Comparison of ENCODE assay signal across 8 cellular contexts in the genomic region with DNA sequence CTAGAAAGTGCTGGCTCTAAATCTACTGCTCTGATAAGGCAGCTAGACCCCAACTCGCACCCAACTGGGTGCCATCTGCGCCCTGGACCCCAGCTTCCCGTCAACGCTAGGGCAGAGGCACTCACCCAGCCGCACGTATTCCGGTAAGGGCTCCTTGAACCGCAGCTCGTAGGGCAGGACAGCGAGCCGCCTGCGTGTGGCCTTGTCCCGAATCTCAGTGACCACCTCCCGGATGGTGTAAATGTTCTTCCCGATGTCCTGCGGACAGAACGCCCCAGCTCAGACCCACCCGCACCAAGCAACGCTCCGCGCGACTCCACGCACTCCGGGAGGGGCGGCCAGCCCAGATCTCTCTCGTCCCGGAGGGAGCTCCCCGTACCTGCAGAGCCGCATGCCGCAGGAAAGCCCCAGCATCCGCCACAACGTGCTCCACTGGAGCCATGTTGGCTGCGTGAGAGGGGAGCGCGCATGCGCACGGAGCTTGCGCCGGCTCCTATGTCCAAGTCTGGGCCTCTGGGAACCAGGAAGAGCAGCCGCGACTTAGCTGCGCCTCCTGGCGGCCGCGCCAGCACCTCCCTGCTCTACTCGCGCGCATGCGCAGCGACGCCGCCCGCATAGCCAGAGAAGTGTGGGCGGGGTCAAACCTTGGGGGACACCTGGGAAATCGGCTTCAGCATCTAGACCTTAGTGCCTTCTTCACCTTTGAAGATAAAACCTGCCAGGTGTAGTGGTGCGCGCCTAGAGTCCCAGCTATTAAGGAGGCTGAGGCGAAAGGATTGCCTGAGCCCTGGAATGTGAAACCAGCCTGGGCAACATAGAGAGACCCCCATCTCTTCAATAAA. TPM values are rescaled to one million over a fixed set of nuclear protein-coding genes. Genes with fewer than 3 reads are reported as not detected.
A peak's percentile ranks its signal among the peaks of the same experiment; 100 is the strongest.
DNase-seq lines count a peak whose midpoint lies in the region; ATAC-seq and TF ChIP-seq lines count a peak whose summit lies in the region.

A gene (minus strand): TSS at position 458 of the 842 bp plus-strand sequence. CDS start 16 bp downstream, at position 442.

- H4K20me1 ChIP-seq in IMR-90 (ENCODE audit: insufficient read depth, low read length) (no peaks in the 10 kb centered on the region), OCI-LY7 (ENCODE audit: insufficient read depth, low read length) (peaks cover 7% of the 10 kb centered on the region; the same call in 1 of the 2 replicates)

- peak within 1 kb of the TSS; percentile 83 for H3K9ac ChIP-seq in IMR-90 (ENCODE audit: low read depth, low read length)

- peak within 1 kb of the TSS; percentile 94 for H3K23ac ChIP-seq in IMR-90 (ENCODE audit: low read depth, low read length)

- peak within 1 kb of the TSS; percentile 84 for H4K91ac ChIP-seq in IMR-90 (ENCODE audit: insufficient read depth, low read depth, low read length)

- TF ChIP-seq CTCF in IMR-90 (conservative IDR thresholded peaks at IDR 0.05; ENCODE audit: low read depth, low read length) (peak; percentile 99), OCI-LY7 (conservative IDR thresholded peaks at IDR 0.05; ENCODE audit: low read length) (peak; percentile 91), epithelial cell of esophagus (IDR thresholded peaks at IDR 0.05; ENCODE audit: insufficient read depth, low read depth, low read length, missing control alignments) (peak; percentile 97), mucosa of descending colon (IDR thresholded peaks at IDR 0.05) (peak; percentile 98)

- H3K36me3 ChIP-seq in IMR-90 (ENCODE audit: control insufficient read depth, insufficient read depth, low read length), result peaks cover 12% of the 10 kb centered on the region
- peaks cover 38% of the 10 kb centered on the region for H3K36me3 ChIP-seq in OCI-LY7 (ENCODE audit: insufficient read depth, low read length)
- H3K36me3 ChIP-seq in mucosa of descending colon (ENCODE audit: low read depth), result peaks cover 6% of the 10 kb centered on the region

- peak within 1 kb of the TSS; percentile 96 for H3K14ac ChIP-seq in IMR-90 (replicated peaks; ENCODE audit: low read depth, low read length)

- H3K4me3 ChIP-seq in IMR-90 (ENCODE audit: insufficient read depth, low read depth, low read length) (peak within 1 kb of the TSS; percentile 78), OCI-LY7 (ENCODE audit: low read depth, low read length, poor library complexity, severe bottlenecking) (peak within 1 kb of the TSS; percentile 88), epithelial cell of esophagus (ENCODE audit: low read length) (peak within 1 kb of the TSS; percentile 97), mucosa of descending colon (peak within 1 kb of the TSS; percentile 78)

- H4K5ac ChIP-seq in IMR-90 (ENCODE audit: low read depth, low read length), result peak within 1 kb of the TSS; percentile 88

- H3K4me2 ChIP-seq in IMR-90 (ENCODE audit: low read depth, low read length) (peak within 1 kb of the TSS; percentile 91), OCI-LY7 (ENCODE audit: low read length) (peak within 1 kb of the TSS; percentile 92)

- 0 out of 2 replicates have a peak within 1 kb of the TSS, but pooled peaks have one; percentile 8 for H2BK20ac ChIP-seq in IMR-90 (ENCODE audit: low read depth, low read length)

- 1% methylated on average over 29 of the region's 58 CpGs; no CpG with 5 or more reads in 1 of the 2 experiments for WGBS in IMR-90 (ENCODE audit: extremely low coverage in 2 of 2, insufficient read length in 1 of 2), 2 experiments

- H2AK9ac ChIP-seq in IMR-90 (replicated peaks; ENCODE audit: low read depth, low read length, poor library complexity), result peak within 1 kb of the TSS; percentile 99

- in situ Hi-C loops in IMR-90 (cut with MboI; ENCODE audit: low sequenced_read_pairs), result loop anchor here (5.0 kb wide), 2 partner anchors 47 to 357 kb away; no protein-coding TSS in a partner anchor

- BruUV-seq in IMR-90 (replicated peaks; lab: Mats Ljungman, UMichigan) (no TSS peak), OCI-LY7 (replicated peaks; lab: Mats Ljungman, UMichigan) (no TSS peak)

- peak within 1 kb of the TSS; percentile 92 for H3K4ac ChIP-seq in IMR-90 (ENCODE audit: low read depth, low read length)

- ATAC-seq in GM21526 (IDR thresholded peaks at IDR 0.05; ENCODE audit: low FRiP score, unreplicated experiment), result peak; percentile 92
- ATAC-seq in IMR-90 (ENCODE audit: low read depth), result peak; percentile 97
- ATAC-seq in mucosa of descending colon, result peak; percentile 99

- peak within 1 kb of the TSS; percentile 73 for H3K27ac ChIP-seq in IMR-90 (ENCODE audit: insufficient read depth, low read length)
- H3K27ac ChIP-seq in OCI-LY7 (ENCODE audit: low read depth, low read length, poor library complexity, severe bottlenecking), result peak within 1 kb of the TSS; percentile 43

- DNase-seq in DMS153 (lab: John Stamatoyannopoulos, UW) (peak; percentile 98), IMR-90 (peak; percentile 96), OCI-LY7 (ENCODE audit: low spot score) (peak; percentile 98), activated T-cell treated with anti-CD3 and anti-CD28 coated beads for 24 hours (ENCODE audit: low read depth) (peak; percentile 93), epithelial cell of esophagus (ENCODE audit: low read depth) (peak; percentile 98), mucosa of descending colon (peak; percentile 96 to 98 (median 98))
- peak; percentile 96 for DNase-seq in stimulated activated CD8-positive, alpha-beta memory T cell treated with anti-CD3 and anti-CD28 coated beads, Interleukin-4, amount 100 ng/mL, for 24 hours (ENCODE audit: low read depth)

- H3K9me2 ChIP-seq in OCI-LY7 (ENCODE audit: insufficient read depth, low read length), result no peaks in the 10 kb centered on the region

- peak within 1 kb of the TSS; percentile 69 for H3K56ac ChIP-seq in IMR-90 (ENCODE audit: extremely low read depth, insufficient read depth, low read length)

- peak within 1 kb of the TSS; percentile 50; the same call in 1 of the 2 replicates for H2BK120ac ChIP-seq in IMR-90 (ENCODE audit: low read depth, low read length)

- no peaks in the 10 kb centered on the region for H3K9me3 ChIP-seq in IMR-90 (ENCODE audit: control insufficient read depth, insufficient read depth, low read length)
- no peaks in the 10 kb centered on the region; the same call in 1 of the 2 replicates for H3K9me3 ChIP-seq in OCI-LY7 (ENCODE audit: low read length)
- no peaks in the 10 kb centered on the region for H3K9me3 ChIP-seq in mucosa of descending colon

- no peak within 1 kb of the TSS for H3K18ac ChIP-seq in IMR-90 (ENCODE audit: low read depth, low read length)

- intact Hi-C loops in IMR-90 (cut with micrococcal nuclease) (loop anchor here (1.0 to 5.0 kb wide), 5 partner anchors 28 to 415 kb away; a partner anchor contains a TSS), OCI-LY7 (cut with micrococcal nuclease; ENCODE audit: unreplicated experiment) (loop anchor here (2.0 kb wide), 2 partner anchors 46 to 358 kb away; no protein-coding TSS in a partner anchor), mucosa of descending colon (cut with DNase I, micrococcal nuclease) (loop anchor here in 1 of 2 donors (5.0 kb wide), 1 partner anchor 47 kb away; no protein-coding TSS in a partner anchor)

- H3K4me1 ChIP-seq in IMR-90 (ENCODE audit: control insufficient read depth, insufficient read depth, low read length) (no peaks in the 10 kb centered on the region), OCI-LY7 (ENCODE audit: insufficient read depth, low read length, poor library complexity, severe bottlenecking) (peaks cover 15% of the 10 kb centered on the region), mucosa of descending colon (ENCODE audit: low read depth) (peaks cover 19% of the 10 kb centered on the region)

- CTCF ChIA-PET in IMR-90 (lab: Yijun Ruan, JAX) (interaction anchor here (0.7 to 1.7 kb wide), 6 partner anchors 9 to 358 kb away, joined by 3 to 14 read pairs (median 4); a partner anchor contains a TSS), OCI-LY7 (lab: Charles Lee; ENCODE audit: unreplicated experiment) (interaction anchor here (0.5 to 1.7 kb wide), 9 partner anchors 9 to 882 kb away, joined by 3 to 5 read pairs (median 3); no protein-coding TSS in a partner anchor)

- H2AFZ ChIP-seq in IMR-90 (replicated peaks; ENCODE audit: low read length, poor library complexity), result peak within 1 kb of the TSS; percentile 100
- peak within 1 kb of the TSS; percentile 53 for H2AFZ ChIP-seq in OCI-LY7 (ENCODE audit: low read length)

- peak; percentile 86 for TF ChIP-seq POLR2A in IMR-90 (IDR thresholded peaks at IDR 0.05; ENCODE audit: low read depth, low read length)

- no peaks in the 10 kb centered on the region for H3K27me3 ChIP-seq in IMR-90 (ENCODE audit: control insufficient read depth, insufficient read depth, low read length)

- H3K79me1 ChIP-seq in IMR-90 (ENCODE audit: low read depth in 1 of 2, low read length in 2 of 2), result peaks cover 8 to 21% of the 10 kb centered on the region in 2 experiments

- TF ChIP-seq RAD21 in IMR-90 (IDR thresholded peaks at IDR 0.05; ENCODE audit: low read length), result peak; percentile 88

- H3K79me2 ChIP-seq in OCI-LY7 (ENCODE audit: insufficient read depth, low read depth, low read length), result peaks cover 45% of the 10 kb centered on the region

- H3K9me1 ChIP-seq in IMR-90 (ENCODE audit: insufficient read depth, low read length), result 0 out of 2 replicates have a peak, but pooled peaks cover 2% of the 10 kb centered on the region

- H4K8ac ChIP-seq in IMR-90 (ENCODE audit: low read depth in 2 of 2, low read length in 2 of 2), result peak within 1 kb of the TSS; percentile 77 to 97

- H2BK15ac ChIP-seq in IMR-90 (ENCODE audit: low read depth, low read length), result peak within 1 kb of the TSS; percentile 1; the same call in 1 of the 3 replicates

- dilution Hi-C loops in IMR-90 (cut with HindIII; ENCODE audit: low sequenced_read_pairs, unreplicated experiment), result no loop called here

- POLR2A ChIA-PET in IMR-90 (lab: Charles Lee; ENCODE audit: unreplicated experiment), result interaction anchor here (1.1 kb wide), 1 partner anchor 359 kb away, joined by 3 read pairs; no protein-coding TSS in a partner anchor
- POLR2A ChIA-PET in OCI-LY7 (lab: Charles Lee), result interaction anchor here (0.5 to 3.2 kb wide), 18 partner anchors 8 to 768 kb away, joined by 3 to 24 read pairs (median 4); a partner anchor contains a TSS

- H2AK5ac ChIP-seq in IMR-90 (ENCODE audit: low read depth, low read length), result peak within 1 kb of the TSS; percentile 95

- peak within 1 kb of the TSS; percentile 72 for H2BK5ac ChIP-seq in IMR-90 (ENCODE audit: low read depth, low read length, poor library complexity, severe bottlenecking)

TF ChIP-seq in IMR-90, 13 proteins besides CTCF, POLR2A, EP300 and RAD21 (continues in another document):
- TF ChIP-seq SMC3 (IDR thresholded peaks at IDR 0.05; ENCODE audit: low read depth, low read length), result peak; percentile 97
- no peak for TF ChIP-seq NFE2L2 (IDR thresholded peaks at IDR 0.05; ENCODE audit: low read depth, low read length)
- no peak for TF ChIP-seq MAFK (IDR thresholded peaks at IDR 0.05; ENCODE audit: low read depth, low read length)
- TF ChIP-seq MXI1 (IDR thresholded peaks at IDR 0.05; ENCODE audit: borderline replicate concordance, low read depth, low read length), result peak; percentile 99

RNA-seq across cellular contexts. Expression of the gene that starts here (rescaled TPM):
- total RNA-seq in IMR-90 (2012; rRNA removed) (36.4 and 47.0 TPM in 2 replicates), OCI-LY7 (2022) (62.2 and 68.7 TPM in 2 replicates), mucosa of descending colon (10 to 100 TPM; 36.1 to 38.9 (median 36.4) TPM)
- polyA plus RNA-seq in IMR-90 (2012; rRNA removed), result 58.1 and 63.2 TPM in 2 replicates
- 57.9 and 67.8 TPM in 2 replicates for polyA plus RNA-seq in IMR-90 (2012; cell fraction: cytosol; rRNA removed)
- 25.7 and 35.4 TPM in 2 replicates for polyA plus RNA-seq in IMR-90 (2012; cell fraction: nucleus; rRNA removed; ENCODE audit: low replicate concordance)
- total RNA-seq in OCI-LY7 (2014; rRNA removed; shearing (Covaris generic)), result 29.3 and 36.9 TPM in 2 replicates

Comparison
In these comparisons a context has a peak if more than half of its experiments do, and no peak if none do; other contexts are left out.
1. Peak in every context shown above with its lines: DNase-seq, ATAC-seq, H3K4me3 ChIP-seq and H3K27ac ChIP-seq.